ENCODE assay signal across 18 cellular contexts in genomic region chr14:91294153-91294552, GRCh38. TPM values are rescaled to one million over a fixed set of nuclear protein-coding genes. Genes with fewer than 3 reads are reported as not detected.
DNase-seq lines count a peak whose midpoint lies in the region; ATAC-seq and TF ChIP-seq lines count a peak whose summit lies in the region.
"Had no signal": no experiment of that assay in that cellular context is flagged by ENCODE, and none has a peak within 500 bp of the region (broad histone marks: within the 10 kb centered on the region; RNA-seq: fewer than 3 reads in every experiment).

No MANE protein-coding gene starts in this region.

- ATAC-seq in Right ventricle myocardium superior (ENCODE audit: poor library complexity) (peak; percentile 79), GM19397 (IDR thresholded peaks at IDR 0.05; ENCODE audit: unreplicated experiment) (no peak)
- ATAC-seq: pancreas, right lobe of liver had no signal

- no peak overlapping the region for H3K4me3 Mint-ChIP-seq in activated T-helper 2 cell treated with anti-CD3 and anti-CD28 coated beads, Interferon-gamma antibody, Interleukin-2, Interleukin-4, amounts not matched to agents 10 μg/mL and 5 μg/mL and 100 μg/mL, durations not matched to agents 14 hours and 24 hours and 36 hours (ENCODE audit: low read depth)
- no peak overlapping the region for H3K4me3 Mint-ChIP-seq in immature natural killer cell

- DNase-seq in Right ventricle myocardium superior (no peak), right atrium auricular region (ENCODE audit: low spot score) (no peak), immature natural killer cell (no peak), NCI-H1694 (lab: John Stamatoyannopoulos, UW) (no peak)
- no peak for DNase-seq in activated T-helper 2 cell treated with anti-CD3 and anti-CD28 coated beads, Interferon-gamma antibody, Interleukin-2, Interleukin-4, amounts not matched to agents 10 μg/mL and 5 μg/mL and 100 μg/mL, durations not matched to agents 14 hours and 24 hours and 36 hours (ENCODE audit: low spot score)
- no peak for DNase-seq in activated CD8-positive, alpha-beta memory T cell treated with anti-CD3 and anti-CD28 coated beads, Interleukin-2, amount 50 U/mL, for 48 hours
- DNase-seq: activated CD4-positive, alpha-beta T cell treated with anti-CD3 and anti-CD28 coated beads, Interleukin-2, amount 50 U/mL, for 1 hour; activated T-cell treated with anti-CD3 and anti-CD28 coated beads for 4 hours; effector CD4-positive, alpha-beta T cell; erythroblast; NCI-H1105 treated with DMSO at 0.1 percent for 48 hours; NCI-H2081; NCI-H82; right lobe of liver; SHP77 had no signal

- intact Hi-C loops in Right ventricle myocardium superior (cut with DNase I), result no loop called here
- intact Hi-C loops in activated T-helper 2 cell treated with anti-CD3 and anti-CD28 coated beads, Interferon-gamma antibody, Interleukin-2, Interleukin-4, amounts not matched to agents 10 μg/mL and 5 μg/mL and 100 μg/mL, durations not matched to agents 14 hours and 24 hours and 36 hours (cut with micrococcal nuclease), result no loop called here

- H3K36me3 ChIP-seq in right atrium auricular region, result no peaks in the 10 kb centered on the region
- H3K36me3 ChIP-seq: right lobe of liver had no signal

- peaks cover 93% of the 10 kb centered on the region for H3K36me3 Mint-ChIP-seq in activated T-helper 2 cell treated with anti-CD3 and anti-CD28 coated beads, Interferon-gamma antibody, Interleukin-2, Interleukin-4, amounts not matched to agents 10 μg/mL and 5 μg/mL and 100 μg/mL, durations not matched to agents 14 hours and 24 hours and 36 hours (ENCODE audit: low read depth)
- peaks cover 6 to 74% (median 18%) of the 10 kb centered on the region in 3 donors for H3K36me3 Mint-ChIP-seq in immature natural killer cell

- H3K4me3 ChIP-seq in right atrium auricular region, result no peak overlapping the region
- H3K4me3 ChIP-seq: pancreas, right lobe of liver had no signal

- H3K27ac Mint-ChIP-seq in activated T-helper 2 cell treated with anti-CD3 and anti-CD28 coated beads, Interferon-gamma antibody, Interleukin-2, Interleukin-4, amounts not matched to agents 10 μg/mL and 5 μg/mL and 100 μg/mL, durations not matched to agents 14 hours and 24 hours and 36 hours, result peak overlapping the region; percentile 29
- peak overlapping the region; percentile 34 to 92 (median 68) for H3K27ac Mint-ChIP-seq in immature natural killer cell

- H3K4me1 ChIP-seq in right atrium auricular region, result peaks cover 0 to 8% of the 10 kb centered on the region in 2 donors
- H3K4me1 ChIP-seq: pancreas, right lobe of liver had no signal

- H3K27me3 Mint-ChIP-seq in activated T-helper 2 cell treated with anti-CD3 and anti-CD28 coated beads, Interferon-gamma antibody, Interleukin-2, Interleukin-4, amounts not matched to agents 10 μg/mL and 5 μg/mL and 100 μg/mL, durations not matched to agents 14 hours and 24 hours and 36 hours (ENCODE audit: low read depth), result no peaks in the 10 kb centered on the region
- peaks cover 15 to 77% (median 61%) of the 10 kb centered on the region in 3 donors for H3K27me3 Mint-ChIP-seq in immature natural killer cell (ENCODE audit: low read depth in 3 of 3)

- no peak for TF ChIP-seq CTCF in right atrium auricular region (IDR thresholded peaks at IDR 0.05)

- H3K27me3 ChIP-seq in right atrium auricular region, result no peaks in the 10 kb centered on the region
- H3K27me3 ChIP-seq: pancreas, right lobe of liver had no signal

- no peak overlapping the region for H3K27ac ChIP-seq in right atrium auricular region
- H3K27ac ChIP-seq: C4-2B, pancreas, right lobe of liver had no signal

- no peaks in the 10 kb centered on the region for H3K9me3 ChIP-seq in right atrium auricular region
- H3K9me3 ChIP-seq: pancreas, right lobe of liver had no signal

- H3K4me1 Mint-ChIP-seq in activated T-helper 2 cell treated with anti-CD3 and anti-CD28 coated beads, Interferon-gamma antibody, Interleukin-2, Interleukin-4, amounts not matched to agents 10 μg/mL and 5 μg/mL and 100 μg/mL, durations not matched to agents 14 hours and 24 hours and 36 hours (ENCODE audit: low read depth), result peaks cover 5% of the 10 kb centered on the region
- peaks cover 14 to 16% of the 10 kb centered on the region in 2 donors for H3K4me1 Mint-ChIP-seq in immature natural killer cell

- H3K9me3 Mint-ChIP-seq in activated T-helper 2 cell treated with anti-CD3 and anti-CD28 coated beads, Interferon-gamma antibody, Interleukin-2, Interleukin-4, amounts not matched to agents 10 μg/mL and 5 μg/mL and 100 μg/mL, durations not matched to agents 14 hours and 24 hours and 36 hours, result no peaks in the 10 kb centered on the region
- no peaks in the 10 kb centered on the region for H3K9me3 Mint-ChIP-seq in immature natural killer cell

RNA-seq across cellular contexts. Expression of gene GPR68, which starts 49.6 kb away (rescaled TPM):
- total RNA-seq in Right ventricle myocardium superior (0.13 TPM), right atrium auricular region (1 to 10 TPM in 1 of 2 donors, under 1 TPM in 1; 0.55 to 1.4 TPM)
- 5.7 and 6.0 TPM in 2 replicates for total RNA-seq in activated T-helper 2 cell treated with anti-CD3 and anti-CD28 coated beads, Interferon-gamma antibody, Interleukin-2, Interleukin-4, amounts not matched to agents 10 μg/mL and 5 μg/mL and 100 μg/mL, durations not matched to agents 14 hours and 24 hours and 36 hours
- 10 to 100 TPM; 19.0 to 40.4 (median 22.4) TPM for polyA plus RNA-seq in immature natural killer cell
